Comparison of ENCODE assay signal across 19 cellular contexts in the genomic region with DNA sequence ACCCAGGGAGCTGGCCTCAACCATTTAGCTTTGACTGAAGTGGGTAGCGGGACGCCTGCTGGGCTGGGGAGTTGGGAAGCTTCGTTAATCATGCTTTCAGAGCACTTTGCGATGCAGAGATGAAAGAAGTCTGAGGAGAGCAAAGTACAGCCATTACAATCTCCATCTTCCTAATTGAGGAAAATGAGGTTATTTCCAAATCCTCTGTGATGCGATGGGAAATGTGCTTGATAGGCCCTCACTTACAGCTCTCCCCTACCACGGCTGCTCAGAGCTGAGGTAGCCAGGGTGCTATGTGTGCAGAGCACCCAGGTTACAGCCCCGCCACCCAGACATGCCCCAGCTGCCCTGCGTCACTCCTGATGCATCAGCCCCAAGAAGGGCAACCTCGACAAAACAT.
DNase-seq lines count a peak whose midpoint lies in the region; ATAC-seq and TF ChIP-seq lines count a peak whose summit lies in the region.
"Had no signal": no experiment of that assay in that cellular context is flagged by ENCODE, and none has a peak within 500 bp of the region (broad histone marks: within the 10 kb centered on the region; RNA-seq: fewer than 3 reads in every experiment).

No MANE protein-coding gene starts in this region.

- H3K4me1 ChIP-seq in esophagus muscularis mucosa (no peaks in the 10 kb centered on the region), neuronal stem cell (ENCODE audit: control insufficient read depth in 2 of 2, insufficient read depth in 1 of 2, low read depth in 1 of 2, low read length in 2 of 2) (peaks cover 0 to 10% of the 10 kb centered on the region in 2 donors)
- H3K4me1 ChIP-seq: A549; BLaER1 treated with 17β-estradiol and CSF1 and Interleukin-3, amounts not matched to agents 10 nM and 100 nM; Caco-2 had no signal

- ATAC-seq in sciatic nerve, result no peak
- ATAC-seq: A549; CD8-positive, alpha-beta T cell; GM12878 had no signal

- H2BK5ac ChIP-seq in neuronal stem cell (ENCODE audit: low read length), result no peak overlapping the region

- no peak overlapping the region for H2BK12ac ChIP-seq in neuronal stem cell (ENCODE audit: low read length)

- no peak for TF ChIP-seq POLR2A in esophagus muscularis mucosa (IDR thresholded peaks at IDR 0.05; ENCODE audit: low read depth)

- H3K79me1 ChIP-seq in neuronal stem cell (ENCODE audit: low read depth, low read length), result no peaks in the 10 kb centered on the region

- intact Hi-C loops in esophagus muscularis mucosa (cut with DNase I), result no loop called here
- intact Hi-C loops in sciatic nerve (cut with DNase I), result no loop called here

- no peak overlapping the region for H3K4ac ChIP-seq in neuronal stem cell (ENCODE audit: low read length)

- H3K27me3 ChIP-seq in esophagus muscularis mucosa (no peaks in the 10 kb centered on the region), neuronal stem cell (ENCODE audit: control insufficient read depth in 3 of 3, insufficient read depth in 3 of 3, low read depth in 1 of 3, low read length in 3 of 3) (no peaks in the 10 kb centered on the region)
- H3K27me3 ChIP-seq: BLaER1 treated with 17β-estradiol and CSF1 and Interleukin-3, amounts not matched to agents 10 nM and 100 nM had no signal

- no peak overlapping the region for H2AFZ ChIP-seq in neuronal stem cell (ENCODE audit: low read length)

- H3K4me3 ChIP-seq in esophagus muscularis mucosa, result no peak overlapping the region
- H3K4me3 ChIP-seq in neuronal stem cell (ENCODE audit: low read length in 2 of 2), result no peak overlapping the region
- H3K4me3 ChIP-seq: A549; BLaER1 treated with 17β-estradiol and CSF1 and Interleukin-3, amounts not matched to agents 10 nM and 100 nM; GM12878 had no signal

- no peak for TF ChIP-seq CTCF in esophagus muscularis mucosa (IDR thresholded peaks at IDR 0.05)

- no peak overlapping the region for H2BK120ac ChIP-seq in neuronal stem cell (ENCODE audit: low read depth, low read length)

- no peak overlapping the region for H3K14ac ChIP-seq in neuronal stem cell (ENCODE audit: low read length)

- WGBS in esophagus muscularis mucosa, result 87% methylated on average over 9 of the region's 9 CpGs
- no CpG with 5 or more reads among the region's 9 CpGs for WGBS in neuronal stem cell (ENCODE audit: extremely low coverage in 2 of 2, insufficient read length in 2 of 2, insufficient replicate concordance in 1 of 2), 2 donors

- peak overlapping the region; percentile 32 for H3K18ac ChIP-seq in neuronal stem cell (ENCODE audit: low read length)

- H2BK15ac ChIP-seq in neuronal stem cell (ENCODE audit: low read length), result no peak overlapping the region

- no peaks in the 10 kb centered on the region for H3K36me3 ChIP-seq in esophagus muscularis mucosa
- no peaks in the 10 kb centered on the region for H3K36me3 ChIP-seq in neuronal stem cell (replicated peaks in 1 of 2; ENCODE audit: control insufficient read depth in 2 of 2, insufficient read depth in 2 of 2, low read length in 2 of 2)
- H3K36me3 ChIP-seq: BLaER1 treated with 17β-estradiol and CSF1 and Interleukin-3, amounts not matched to agents 10 nM and 100 nM had no signal

- H3K9me3 ChIP-seq in esophagus muscularis mucosa (no peaks in the 10 kb centered on the region), neuronal stem cell (replicated peaks in 1 of 2; ENCODE audit: control insufficient read depth in 2 of 2, insufficient read depth in 1 of 2, low read depth in 1 of 2, low read length in 2 of 2) (no peaks in the 10 kb centered on the region)
- H3K9me3 ChIP-seq: A549; BLaER1 treated with 17β-estradiol and CSF1 and Interleukin-3, amounts not matched to agents 10 nM and 100 nM; Caco-2 had no signal

- no peak overlapping the region for H3K23ac ChIP-seq in neuronal stem cell (ENCODE audit: low read depth, low read length, poor library complexity)

- H3K4me2 ChIP-seq in neuronal stem cell (ENCODE audit: insufficient read depth, low read length, poor library complexity, severe bottlenecking), result no peak overlapping the region
- H3K4me2 ChIP-seq: A549; BLaER1 treated with 17β-estradiol and CSF1 and Interleukin-3, amounts not matched to agents 10 nM and 100 nM had no signal

- no peak overlapping the region for H4K8ac ChIP-seq in neuronal stem cell (ENCODE audit: low read depth, low read length)

- H2AK5ac ChIP-seq in neuronal stem cell (ENCODE audit: low read depth, low read length), result no peak overlapping the region

- no peak overlapping the region for H4K91ac ChIP-seq in neuronal stem cell (ENCODE audit: low read depth, low read length, poor library complexity)

- H3K27ac ChIP-seq in esophagus muscularis mucosa (replicated peaks in 1 of 4) (no peak overlapping the region), neuronal stem cell (replicated peaks; ENCODE audit: low read length) (no peak overlapping the region)
- H3K27ac ChIP-seq: 22Rv1; A549; BLaER1 treated with 17β-estradiol and CSF1 and Interleukin-3, amounts not matched to agents 10 nM and 100 nM; C4-2B had no signal

- no peak overlapping the region for H3K9ac ChIP-seq in neuronal stem cell (ENCODE audit: low read depth, low read length, poor library complexity)
- H3K9ac ChIP-seq: BLaER1 treated with 17β-estradiol and CSF1 and Interleukin-3, amounts not matched to agents 10 nM and 100 nM had no signal

- no peak for TF ChIP-seq EP300 in esophagus muscularis mucosa (IDR thresholded peaks at IDR 0.05)

- DNase-seq in ecto neural progenitor cell (ENCODE audit: low spot score) (peak; percentile 16), esophagus muscularis mucosa (ENCODE audit: extremely low spot score) (peak; percentile 55), neuronal stem cell (ENCODE audit: low spot score) (no peak), epidermal melanocyte (ENCODE audit: insufficient read length, low spot score) (no peak), sciatic nerve (ENCODE audit: low spot score) (no peak)
- DNase-seq: AML-193; Caco-2; Calu3; CD4-positive, alpha-beta T cell; CD8-positive, alpha-beta T cell; DMS79; DND-41; EL; GDM1 had no signal

Comparison
In these comparisons a context has a peak if more than half of its experiments do, and no peak if none do; other contexts are left out.
1. DNase-seq: peak in ecto neural progenitor cell (single experiment) and esophagus muscularis mucosa (single experiment); none in neuronal stem cell (single experiment), epidermal melanocyte (single experiment) and sciatic nerve (single experiment).